In genomic region chr10:24331457-24331856, GRCh38 we compare ENCODE assay signal across 11 cellular contexts.
DNase-seq lines count a peak whose midpoint lies in the region; TF ChIP-seq lines count a peak whose summit lies in the region.
"Had no signal": no experiment of that assay in that cellular context is flagged by ENCODE, and none has a peak within 500 bp of the region (broad histone marks: within the 10 kb centered on the region; RNA-seq: fewer than 3 reads in every experiment).

No MANE protein-coding gene starts in this region.

- WGBS in mammary epithelial cell (ENCODE audit: low coverage, missing lambda C conversion rate) = 7% methylated on average over 5 of the region's 5 CpGs
- 30 to 44% methylated on average over 3 to 5 of the region's 5 CpGs for WGBS in transverse colon (ENCODE audit: low coverage in 1 of 2), 2 donors

- H3K4me1 ChIP-seq in mammary epithelial cell (ENCODE audit: insufficient read depth, low read length) = peaks cover 14% of the 10 kb centered on the region
- peaks cover 0 to 9% (median 0%) of the 10 kb centered on the region in 4 donors for H3K4me1 ChIP-seq in transverse colon

- H2AFZ ChIP-seq in mammary epithelial cell (ENCODE audit: low read depth, low read length) = peak overlapping the region; percentile 43

- no TSS peak for BruUV-seq in mammary epithelial cell (replicated peaks; lab: Mats Ljungman, UMichigan)

- CTCF ChIA-PET in mammary epithelial cell (lab: Charles Lee; ENCODE audit: low non-redundant PET) = no interaction called here

- TF ChIP-seq EP300 in transverse colon (IDR thresholded peaks at IDR 0.05; ENCODE audit: low read depth) = no peak

- peaks cover 12% of the 10 kb centered on the region for H3K9me3 ChIP-seq in mammary epithelial cell (replicated peaks; ENCODE audit: insufficient read depth, low read length)
- peaks cover 0 to 12% of the 10 kb centered on the region in 2 donors for H3K9me3 ChIP-seq in transverse colon

- no peaks in the 10 kb centered on the region for H4K20me1 ChIP-seq in mammary epithelial cell (ENCODE audit: insufficient read depth, low read length)

- dilution Hi-C loops in mammary epithelial cell (cut with HindIII; ENCODE audit: low sequenced_read_pairs) = no loop called here

- H3K27ac ChIP-seq in mammary epithelial cell (ENCODE audit: insufficient read depth, low read depth, low read length) = peak overlapping the region; percentile 43
- H3K27ac ChIP-seq in transverse colon = peak overlapping the region in 3 of 4 donors; percentile 1 to 46 (median 25)

- H3K9ac ChIP-seq in mammary epithelial cell (ENCODE audit: insufficient read depth, low read length) = no peak overlapping the region

- H3K4me3 ChIP-seq in mammary epithelial cell (replicated peaks in 1 of 3; ENCODE audit: insufficient read depth in 1 of 3, low read depth in 2 of 3, low read length in 3 of 3) (peak overlapping the region in 1 of 3 experiments; percentile 1), kidney epithelial cell (ENCODE audit: low read depth, low read length) (no peak overlapping the region), transverse colon (no peak overlapping the region)

- H3K27me3 ChIP-seq in mammary epithelial cell (ENCODE audit: insufficient read depth, low read length) = no peaks in the 10 kb centered on the region
- no peaks in the 10 kb centered on the region for H3K27me3 ChIP-seq in kidney epithelial cell (ENCODE audit: control insufficient read depth, insufficient read depth, low read length)
- no peaks in the 10 kb centered on the region for H3K27me3 ChIP-seq in transverse colon

- no peak for TF ChIP-seq POLR2A in transverse colon (IDR thresholded peaks at IDR 0.05)

- H3K4me2 ChIP-seq in mammary epithelial cell (ENCODE audit: insufficient read depth, low read depth, low read length) = peak overlapping the region; percentile 62

- peaks cover 26% of the 10 kb centered on the region for H3K79me2 ChIP-seq in mammary epithelial cell (ENCODE audit: insufficient read depth, low read length)

- intact Hi-C loops in mammary epithelial cell (cut with micrococcal nuclease) (loop anchor here (5.0 kb wide), 1 partner anchor 74 kb away; no protein-coding TSS in a partner anchor), transverse colon (cut with DNase I; ENCODE audit: low total_unique reads) (no loop called here)

- H3K36me3 ChIP-seq in mammary epithelial cell (ENCODE audit: insufficient read depth, low read length) (no peaks in the 10 kb centered on the region), kidney epithelial cell (ENCODE audit: control insufficient read depth, insufficient read depth, low read length) (no peaks in the 10 kb centered on the region), transverse colon (no peaks in the 10 kb centered on the region)

- DNase-seq in M059J (ENCODE audit: low read depth) (peak; percentile 32), mammary epithelial cell (peak; percentile 68), kidney epithelial cell (ENCODE audit: low read depth) (peak; percentile 54), transverse colon (peak; percentile 72), retina (no peak), GM13976 (ENCODE audit: low spot score) (no peak), activated T-cell treated with anti-CD3 and anti-CD28 coated beads for 4 hours (no peak)
- DNase-seq: activated CD4-positive, alpha-beta memory T cell treated with anti-CD3 and anti-CD28 coated beads, Interleukin-2, amount 10 ng/mL, durations not matched to agents 7 days and 5 days; activated naive CD8-positive, alpha-beta T cell treated with anti-CD3 and anti-CD28 coated beads, Interleukin-2, amount 10 ng/mL, durations not matched to agents 7 days and 5 days; DMS 273 treated with DMSO at 0.1 percent for 48 hours; KG1 had no signal

- TF ChIP-seq CTCF in mammary epithelial cell (conservative IDR thresholded peaks at IDR 0.05 in 1 of 2, IDR thresholded peaks at IDR 0.05 in 1 of 2; ENCODE audit: extremely low read depth in 1 of 2, insufficient read depth in 1 of 2, low read depth in 1 of 2, low read length in 2 of 2) (no peak), kidney epithelial cell (IDR thresholded peaks at IDR 0.05; ENCODE audit: insufficient read depth, low read length, poor library complexity, severe bottlenecking) (no peak), transverse colon (IDR thresholded peaks at IDR 0.05) (no peak), GM13976 (IDR thresholded peaks at IDR 0.05; ENCODE audit: borderline replicate concordance, control extremely low read depth, extremely low read depth, insufficient read depth, missing control alignments) (no peak)

- in situ Hi-C loops in mammary epithelial cell (cut with MboI; ENCODE audit: low sequenced_read_pairs in 2 of 2) (loop anchor here in 1 of 2 donors (25.0 kb wide), 1 partner anchor 119 kb away; the partner anchor contains the start of gene KIAA1217), transverse colon (cut with MboI; ENCODE audit: low pct_ligation_motif_present in 1 of 4, low pct_unique_long_range_greater_than_20kb in 1 of 4, low sequenced_read_pairs in 3 of 4) (no loop called here), GM13976 (cut with MboI; ENCODE audit: low sequenced_read_pairs, unreplicated experiment) (no loop called here)

Comparison
In these comparisons a context has a peak if more than half of its experiments do, and no peak if none do; other contexts are left out.
1. DNase-seq: peak in M059J (single experiment), mammary epithelial cell (single experiment), kidney epithelial cell (single experiment) and transverse colon (single experiment); none in retina (single experiment), GM13976 (single experiment) and activated T-cell treated with anti-CD3 and anti-CD28 coated beads for 4 hours (single experiment).